In genomic region chrX:40544343-40545250, GRCh38 we compare ENCODE assay signal across 9 cellular contexts. TPM values are rescaled to one million over a fixed set of nuclear protein-coding genes. Genes with fewer than 3 reads are reported as not detected.
A peak's percentile ranks its signal among the peaks of the same experiment; 100 is the strongest.
DNase-seq lines count a peak whose midpoint lies in the region; ATAC-seq and TF ChIP-seq lines count a peak whose summit lies in the region.
"Had no signal": no experiment of that assay in that cellular context is flagged by ENCODE, and none has a peak within 500 bp of the region (broad histone marks: within the 10 kb centered on the region; RNA-seq: fewer than 3 reads in every experiment).

No MANE protein-coding gene starts in this region.

- peak overlapping the region; percentile 95 for H3K27ac Mint-ChIP-seq in endothelial cell (ENCODE audit: unreplicated experiment)

- peak overlapping the region; percentile 73 for H2AFZ ChIP-seq in parathyroid adenoma

- 50 to 52% methylated on average over 11 to 13 of the region's 13 CpGs for WGBS in testis, 2 donors

- H3K36me3 ChIP-seq in parathyroid adenoma (ENCODE audit: control insufficient read depth, insufficient read depth, low read length) (no peaks in the 10 kb centered on the region), testis (ENCODE audit: low read depth, missing control alignments) (no peaks in the 10 kb centered on the region)

- intact Hi-C loops in testis (cut with DNase I; ENCODE audit: low total_unique reads), result no loop called here

- H3K4me1 Mint-ChIP-seq in endothelial cell (ENCODE audit: unreplicated experiment), result peaks cover 18% of the 10 kb centered on the region

- H3K4me3 ChIP-seq in parathyroid adenoma (ENCODE audit: low read depth, low read length) (peak overlapping the region; percentile 31), testis (no peak overlapping the region)

- no peak overlapping the region for H3K4me3 Mint-ChIP-seq in endothelial cell (ENCODE audit: unreplicated experiment)

- H3K79me2 ChIP-seq in parathyroid adenoma, result no peaks in the 10 kb centered on the region

- H3K27me3 Mint-ChIP-seq in endothelial cell (ENCODE audit: unreplicated experiment), result peaks cover 1% of the 10 kb centered on the region

- H3K4me2 ChIP-seq in parathyroid adenoma (ENCODE audit: low read length), result peak overlapping the region; percentile 39

- H3K9me3 ChIP-seq in parathyroid adenoma (ENCODE audit: control insufficient read depth, low read length), result no peaks in the 10 kb centered on the region
- H3K9me3 ChIP-seq in testis, result no peaks in the 10 kb centered on the region

- TF ChIP-seq POLR2A in testis (IDR thresholded peaks at IDR 0.05), result no peak

- H3K4me1 ChIP-seq in parathyroid adenoma, result peaks cover 16% of the 10 kb centered on the region
- H3K4me1 ChIP-seq in testis, result no peaks in the 10 kb centered on the region

- H3K9me3 Mint-ChIP-seq in endothelial cell (ENCODE audit: unreplicated experiment), result no peaks in the 10 kb centered on the region
- H3K9me3 Mint-ChIP-seq: stimulated activated naive B cell treated with anti-CD40 and anti-IgM and Interleukin-4, amounts not matched to agents 10 μg/mL and 1 μg/mL and 100 μg/mL, for 72 hours had no signal

- DNase-seq in DMS53 treated with DMSO at 0.1 percent for 48 hours (lab: John Stamatoyannopoulos, UW; ENCODE audit: unreplicated experiment), result peak; percentile 76
- peak; percentile 3 for DNase-seq in NCI-H2029 (lab: John Stamatoyannopoulos, UW)
- DNase-seq in endothelial cell (ENCODE audit: low spot score), result peak; percentile 11
- no peak for DNase-seq in central memory CD4-positive, alpha-beta T cell
- no peak for DNase-seq in NCI-H1436 (lab: John Stamatoyannopoulos, UW)
- no peak for DNase-seq in testis
- DNase-seq: stimulated activated naive B cell treated with anti-CD40 and anti-IgM and Interleukin-4, amounts not matched to agents 10 μg/mL and 1 μg/mL and 100 μg/mL, for 72 hours had no signal

- H3K27me3 ChIP-seq in parathyroid adenoma (ENCODE audit: control insufficient read depth, insufficient read depth, low read length) (no peaks in the 10 kb centered on the region), testis (no peaks in the 10 kb centered on the region)

- ATAC-seq in HG03460 (IDR thresholded peaks at IDR 0.05; ENCODE audit: unreplicated experiment), result no peak
- ATAC-seq: stimulated activated naive B cell treated with anti-CD40 and anti-IgM and Interleukin-4, amounts not matched to agents 10 μg/mL and 1 μg/mL and 100 μg/mL, for 72 hours had no signal

- no peaks in the 10 kb centered on the region for H3K36me3 Mint-ChIP-seq in endothelial cell (ENCODE audit: low read depth, unreplicated experiment)
- H3K36me3 Mint-ChIP-seq: stimulated activated naive B cell treated with anti-CD40 and anti-IgM and Interleukin-4, amounts not matched to agents 10 μg/mL and 1 μg/mL and 100 μg/mL, for 72 hours had no signal

- H3K27ac ChIP-seq in parathyroid adenoma (peak overlapping the region; percentile 62), testis (no peak overlapping the region)

- H3K9ac ChIP-seq in parathyroid adenoma, result no peak overlapping the region

- no peak for TF ChIP-seq CTCF in endothelial cell (IDR thresholded peaks at IDR 0.05; ENCODE audit: unreplicated experiment)
- TF ChIP-seq CTCF in parathyroid adenoma (IDR thresholded peaks at IDR 0.05), result no peak
- no peak for TF ChIP-seq CTCF in testis (IDR thresholded peaks at IDR 0.05)

RNA-seq across cellular contexts. Expression of gene ATP6AP2, which starts 36.2 kb away (rescaled TPM):
- total RNA-seq in endothelial cell (ENCODE audit: unreplicated experiment) (85.6 TPM), testis (10 to 100 TPM; 72.4 to 76.4 TPM)
- polyA plus RNA-seq in testis (ENCODE audit: insufficient read depth, low read depth, low replicate concordance), result 79.2 TPM

Comparison
In these comparisons a context has a peak if more than half of its experiments do, and no peak if none do; other contexts are left out.
1. DNase-seq: peak in DMS53 treated with DMSO at 0.1 percent for 48 hours (single experiment), NCI-H2029 (single experiment) and endothelial cell (single experiment); none in central memory CD4-positive, alpha-beta T cell (single experiment), NCI-H1436 (single experiment) and testis (single experiment).